8 cellular contexts compared by ENCODE assay signal in the genomic region with DNA sequence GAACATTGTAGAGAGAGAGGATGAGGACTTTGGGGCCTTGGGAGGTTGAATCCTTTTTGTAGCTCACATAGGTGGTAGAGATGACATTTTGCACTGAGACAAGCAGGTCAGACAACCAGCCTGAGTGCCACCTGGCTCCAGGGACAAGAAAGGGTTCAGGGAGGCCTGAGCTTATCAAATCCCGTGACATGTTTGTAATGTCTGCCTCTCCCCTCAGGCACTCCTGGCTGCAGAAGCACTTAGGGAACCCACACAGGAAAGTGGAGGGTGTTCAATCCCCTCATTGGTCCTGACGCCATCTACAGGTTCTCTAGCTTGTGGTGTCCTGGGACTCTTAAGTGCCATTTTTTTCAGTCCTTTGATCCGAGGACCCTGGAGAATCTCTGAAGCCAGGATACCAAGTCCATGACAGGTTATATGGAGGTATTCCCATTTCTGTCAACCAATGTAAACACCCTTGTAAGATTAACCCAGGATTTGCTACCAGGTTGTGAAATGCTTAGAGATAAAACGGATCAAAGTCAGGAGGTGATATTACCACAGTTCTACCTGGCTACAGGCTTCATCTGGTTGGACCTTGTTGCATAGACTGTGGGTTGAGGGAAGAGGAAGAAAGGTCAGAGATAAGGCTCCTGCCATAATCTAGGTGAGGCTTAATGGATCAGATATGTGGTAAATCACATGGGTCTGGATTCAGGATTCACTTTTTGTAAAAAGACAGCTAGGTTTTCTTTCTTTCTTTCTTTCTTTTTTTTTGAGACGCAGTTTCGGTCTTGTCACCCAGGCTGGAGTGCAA. TPM values are rescaled to one million over a fixed set of nuclear protein-coding genes. Genes with fewer than 3 reads are reported as not detected.
DNase-seq lines count a peak whose midpoint lies in the region; ATAC-seq, FAIRE-seq and TF ChIP-seq lines count a peak whose summit lies in the region.
"Not testable (repeated sequence)": the region's sequence is repeated elsewhere in the genome, so short reads cannot be mapped to it uniquely, and the experiment has no call there.

No MANE protein-coding gene starts in this region.

- H3K36me3 Mint-ChIP-seq in WTC11, result peaks cover 18% of the 10 kb centered on the region
- peaks cover 19% of the 10 kb centered on the region for H3K36me3 Mint-ChIP-seq in activated naive CD8-positive, alpha-beta T cell
- H3K36me3 Mint-ChIP-seq in endodermal cell (ENCODE audit: low read depth), result peaks cover 34% of the 10 kb centered on the region
- peaks cover 37% of the 10 kb centered on the region for H3K36me3 Mint-ChIP-seq in neural progenitor cell

- peaks cover 51% of the 10 kb centered on the region for H3K4me1 Mint-ChIP-seq in WTC11
- peaks cover 60% of the 10 kb centered on the region for H3K4me1 Mint-ChIP-seq in activated naive CD8-positive, alpha-beta T cell (ENCODE audit: low read depth)
- H3K4me1 Mint-ChIP-seq in endodermal cell, result peaks cover 49% of the 10 kb centered on the region
- peaks cover 20% of the 10 kb centered on the region for H3K4me1 Mint-ChIP-seq in neural progenitor cell

- peaks cover 29% of the 10 kb centered on the region for H3K9me3 ChIP-seq in A549
- H3K9me3 ChIP-seq in endodermal cell (ENCODE audit: control insufficient read depth, low read length); liver (ENCODE audit: control insufficient read depth in 4 of 4, low read length in 3 of 4); neural progenitor cell (ENCODE audit: low read depth): not testable (repeated sequence)

- DNase-seq in A549 (ENCODE audit: low read depth in 1 of 2, low spot score in 1 of 2); GM06990 (ENCODE audit: extremely low read depth, insufficient read length); LNCaP clone FGC (ENCODE audit: low read depth); WTC11 (ENCODE audit: low spot score); endodermal cell; neural progenitor cell (ENCODE audit: low spot score): not testable (repeated sequence)

- H3K4me3 Mint-ChIP-seq in WTC11 (peak overlapping the region; percentile 97), endodermal cell (peak overlapping the region; percentile 95), neural progenitor cell (peak overlapping the region; percentile 96)
- H3K4me3 Mint-ChIP-seq in activated naive CD8-positive, alpha-beta T cell, result peak overlapping the region; percentile 99

- not testable (repeated sequence) for H3K27me3 ChIP-seq in GM06990 (replicated peaks; ENCODE audit: control insufficient read depth, insufficient read depth, low read length); endodermal cell (ENCODE audit: control insufficient read depth, insufficient read depth, low read length, poor library complexity, severe bottlenecking); liver (ENCODE audit: control insufficient read depth in 4 of 4, insufficient read depth in 4 of 4, low read length in 3 of 4); neural progenitor cell

- WGBS in A549 (ENCODE audit: missing lambda C conversion rate), result over 99% methylated on average over 4 of the region's 6 CpGs
- WGBS in endodermal cell (ENCODE audit: insufficient coverage in 1 of 2, insufficient read length in 1 of 2), 2 experiments, result 90 to 94% methylated on average over 2 to 3 of the region's 6 CpGs
- WGBS in liver, result 61% methylated on average over 6 of the region's 6 CpGs

- FAIRE-seq in A549 (lab: Jason Lieb, UNC), result not testable (repeated sequence)

- H4K20me1 ChIP-seq in neural progenitor cell (ENCODE audit: low read depth), result not testable (repeated sequence)

- not testable (repeated sequence) for H3K4me1 ChIP-seq in A549; endodermal cell (ENCODE audit: control insufficient read depth, insufficient read depth, low read length); neural progenitor cell
- H3K4me1 ChIP-seq in liver (ENCODE audit: control insufficient read depth in 4 of 4, insufficient read depth in 4 of 4, low read length in 3 of 4), result peaks cover 3 to 16% (median 13%) of the 10 kb centered on the region in 4 donors

- H3K79me2 ChIP-seq in neural progenitor cell (ENCODE audit: low read depth), result peaks cover 69% of the 10 kb centered on the region

- TF ChIP-seq RAD21 in A549 (conservative IDR thresholded peaks at IDR 0.05 in 1 of 2, IDR thresholded peaks at IDR 0.05 in 1 of 2); liver (IDR thresholded peaks at IDR 0.05): not testable (repeated sequence)

- CTCF ChIA-PET in A549 (lab: Yijun Ruan, JAX), result not testable (repeated sequence)
- CTCF ChIA-PET in WTC11 (lab: Charles Lee), result interaction anchor here (0.6 kb wide), 1 partner anchor 28 kb away, joined by 4 read pairs; the partner anchor contains the start of gene ZNF587

- TF ChIP-seq EP300 in A549 (IDR thresholded peaks at IDR 0.05), result not testable (repeated sequence)

- POLR2A ChIA-PET in A549 (lab: Yijun Ruan, JAX), result not testable (repeated sequence)
- POLR2A ChIA-PET in WTC11 (lab: Charles Lee), result interaction anchor here (0.6 kb wide), 1 partner anchor 32 kb away, joined by 8 read pairs; no protein-coding TSS in a partner anchor

- not testable (repeated sequence) for H3K9me3 Mint-ChIP-seq in WTC11; activated naive CD8-positive, alpha-beta T cell (ENCODE audit: low read depth); endodermal cell; neural progenitor cell

- H3F3A ChIP-seq in neural progenitor cell (ENCODE audit: low read depth), result peaks cover 11% of the 10 kb centered on the region

- H3K4me3 ChIP-seq in A549 (peak overlapping the region; percentile 83), GM06990 (replicated peaks; ENCODE audit: low read depth, low read length) (peak overlapping the region; percentile 98; the same call in 1 of the 2 replicates), LNCaP clone FGC (ENCODE audit: low read depth, low read length) (peak overlapping the region; percentile 97), endodermal cell (ENCODE audit: low read length) (peak overlapping the region; percentile 89), liver (ENCODE audit: low read depth in 1 of 3, low read length in 3 of 3) (peak overlapping the region in 2 of 3 donors; percentile 84 to 98)
- H3K4me3 ChIP-seq in neural progenitor cell, result not testable (repeated sequence)

- TF ChIP-seq POLR2A in A549 (IDR thresholded peaks at IDR 0.05; ENCODE audit: low read length), result not testable (repeated sequence)

- H3K27ac Mint-ChIP-seq in WTC11, result peak overlapping the region; percentile 96
- peak overlapping the region; percentile 98 for H3K27ac Mint-ChIP-seq in activated naive CD8-positive, alpha-beta T cell
- H3K27ac Mint-ChIP-seq in endodermal cell, result peak overlapping the region; percentile 97
- H3K27ac Mint-ChIP-seq in neural progenitor cell, result not testable (repeated sequence)

- ATAC-seq in A549, WTC11: not testable (repeated sequence)

- H3K4me2 ChIP-seq in A549 (peak overlapping the region; percentile 94), neural progenitor cell (peak overlapping the region; percentile 94)

- H3K9ac ChIP-seq in endodermal cell (ENCODE audit: extremely low read depth, low read length, poor library complexity, severe bottlenecking), result peak overlapping the region; percentile 93
- not testable (repeated sequence) for H3K9ac ChIP-seq in liver (ENCODE audit: low read depth in 1 of 2, low read length in 2 of 2); neural progenitor cell

- not testable (repeated sequence) for TF ChIP-seq CTCF in A549 (IDR thresholded peaks at IDR 0.05); GM06990 (IDR thresholded peaks at IDR 0.05; ENCODE audit: insufficient read depth, low read length, poor library complexity, severe bottlenecking); LNCaP clone FGC (IDR thresholded peaks at IDR 0.05; ENCODE audit: control insufficient read depth, extremely low read depth, insufficient read depth); WTC11 (IDR thresholded peaks at IDR 0.05); endodermal cell (conservative IDR thresholded peaks at IDR 0.05); liver (IDR thresholded peaks at IDR 0.05; ENCODE audit: low read depth, low read length, missing input control); neural progenitor cell (IDR thresholded peaks at IDR 0.05)

- H3K36me3 ChIP-seq in GM06990 (ENCODE audit: control insufficient read depth, insufficient read depth, low read length); liver (ENCODE audit: control insufficient read depth in 4 of 4, insufficient read depth in 3 of 4, low read depth in 1 of 4, low read length in 3 of 4); neural progenitor cell: not testable (repeated sequence)
- H3K36me3 ChIP-seq in endodermal cell (ENCODE audit: control insufficient read depth, insufficient read depth, low read length), result peaks cover 31% of the 10 kb centered on the region

- H2AFZ ChIP-seq in neural progenitor cell (replicated peaks), result not testable (repeated sequence)

- not testable (repeated sequence) for H3K27me3 Mint-ChIP-seq in WTC11 (ENCODE audit: low read depth); activated naive CD8-positive, alpha-beta T cell; endodermal cell (ENCODE audit: insufficient read depth); neural progenitor cell (ENCODE audit: insufficient read depth, low read depth)

- not testable (repeated sequence) for H3K27ac ChIP-seq in A549; endodermal cell (ENCODE audit: low read depth, low read length); liver (ENCODE audit: low read depth in 1 of 2, low read length in 2 of 2); neural progenitor cell

RNA-seq across cellular contexts. Expression of gene ZNF552, which starts 6.6 kb away (rescaled TPM):
- polyA plus RNA-seq in A549 (2011; rRNA removed), result 5.7 and 5.8 TPM in 2 replicates
- polyA plus RNA-seq in A549 (2012; cell fraction: cytosol; rRNA removed), result 2.6 and 3.0 TPM in 2 replicates
- 5.6 and 7.6 TPM in 2 replicates for polyA plus RNA-seq in A549 (2012; cell fraction: nucleus; rRNA removed)
- 6.0 to 7.2 TPM (median 6.5 TPM) in 3 replicates for polyA plus RNA-seq in A549 (2017; fragmentation: RNase III; extraction: RNeasy Plus Mini Kit Qiagen cat#74134 plus additional on column Dnase treatment)
- 12.1 and 12.4 TPM in 2 replicates for polyA minus RNA-seq in A549 (2011; rRNA and poly(A)+ RNA removed)
- 9.0 to 13.1 TPM (median 9.3 TPM) in 3 replicates for total RNA-seq in WTC11 (2021)
- total RNA-seq in endodermal cell, result 10 to 100 TPM; 17.4 to 18.8 TPM
- polyA plus RNA-seq in endodermal cell (2013, experiment 1 of 2), result 4.9 TPM
- 6.5 TPM for polyA plus RNA-seq in endodermal cell (2013, experiment 2 of 2)
- total RNA-seq in liver, result 10 to 100 TPM in 1 of 2 donors, 1 to 10 TPM in 1; 5.4 to 16.1 TPM
- 1 to 10 TPM; 3.1 to 5.5 TPM for polyA plus RNA-seq in liver
- total RNA-seq in neural progenitor cell (ENCODE audit: low replicate concordance), result 5.5 and 11.3 TPM in 2 replicates

RNA-seq across cellular contexts. Expression of gene ZNF587B, which starts 8.8 kb away (rescaled TPM):
- polyA plus RNA-seq in A549 (2011; rRNA removed) (14.2 and 14.9 TPM in 2 replicates), A549 (2017; fragmentation: RNase III; extraction: RNeasy Plus Mini Kit Qiagen cat#74134 plus additional on column Dnase treatment) (13.2 to 15.8 TPM (median 14.1 TPM) in 3 replicates), liver (1 to 10 TPM; 3.0 to 3.6 TPM)
- polyA plus RNA-seq in A549 (2012; cell fraction: cytosol; rRNA removed), result 4.0 and 4.9 TPM in 2 replicates
- 5.8 and 11.6 TPM in 2 replicates for polyA plus RNA-seq in A549 (2012; cell fraction: nucleus; rRNA removed)
- polyA minus RNA-seq in A549 (2011; rRNA and poly(A)+ RNA removed), result 19.8 TPM in 2 replicates
- total RNA-seq in WTC11 (2021) (39.9 to 43.2 TPM (median 41.7 TPM) in 3 replicates), endodermal cell (10 to 100 TPM; 37.0 to 39.9 TPM), liver (10 to 100 TPM; 10.2 to 30.2 TPM), neural progenitor cell (ENCODE audit: low replicate concordance) (16.4 and 24.7 TPM in 2 replicates)
- polyA plus RNA-seq in endodermal cell (2013, experiment 1 of 2), result 9.2 TPM
- 8.9 TPM for polyA plus RNA-seq in endodermal cell (2013, experiment 2 of 2)

RNA-seq across cellular contexts. Expression of gene ZNF587, which starts 28.4 kb away (rescaled TPM):
- 12.1 and 17.2 TPM in 2 replicates for polyA plus RNA-seq in A549 (2011; rRNA removed)
- 3.6 and 4.6 TPM in 2 replicates for polyA plus RNA-seq in A549 (2012; cell fraction: cytosol; rRNA removed)
- polyA plus RNA-seq in A549 (2012; cell fraction: nucleus; rRNA removed), result 12.0 and 25.1 TPM in 2 replicates
- polyA plus RNA-seq in A549 (2017; fragmentation: RNase III; extraction: RNeasy Plus Mini Kit Qiagen cat#74134 plus additional on column Dnase treatment), result 10.2 to 11.2 TPM (median 10.7 TPM) in 3 replicates
- 23.4 and 24.0 TPM in 2 replicates for polyA minus RNA-seq in A549 (2011; rRNA and poly(A)+ RNA removed)
- 46.6 to 57.0 TPM (median 47.0 TPM) in 3 replicates for total RNA-seq in WTC11 (2021)
- 10 to 100 TPM; 64.1 to 98.1 TPM for total RNA-seq in endodermal cell
- polyA plus RNA-seq in endodermal cell (2013, experiment 1 of 2), result 24.8 TPM
- 24.7 TPM for polyA plus RNA-seq in endodermal cell (2013, experiment 2 of 2)
- 10 to 100 TPM; 15.6 to 27.8 TPM for total RNA-seq in liver
- 1 to 10 TPM; 2.7 to 2.8 TPM for polyA plus RNA-seq in liver
- 30.4 and 48.2 TPM in 2 replicates for total RNA-seq in neural progenitor cell (ENCODE audit: low replicate concordance)

RNA-seq across cellular contexts. Expression of gene ZNF586, which starts 51.8 kb away (rescaled TPM):
- polyA plus RNA-seq in A549 (2011; rRNA removed) (8.1 and 8.2 TPM in 2 replicates), A549 (2017; fragmentation: RNase III; extraction: RNeasy Plus Mini Kit Qiagen cat#74134 plus additional on column Dnase treatment) (7.1 to 8.5 TPM (median 7.3 TPM) in 3 replicates), liver (1 to 10 TPM; 2.3 to 3.1 TPM)
- 4.5 and 5.5 TPM in 2 replicates for polyA plus RNA-seq in A549 (2012; cell fraction: cytosol; rRNA removed)
- polyA plus RNA-seq in A549 (2012; cell fraction: nucleus; rRNA removed), result 4.4 and 5.9 TPM in 2 replicates
- 7.0 and 7.5 TPM in 2 replicates for polyA minus RNA-seq in A549 (2011; rRNA and poly(A)+ RNA removed)
- total RNA-seq in WTC11 (2021) (13.6 to 16.4 TPM (median 15.4 TPM) in 3 replicates), endodermal cell (10 to 100 TPM; 15.1 to 17.0 TPM), liver (10 to 100 TPM; 10.4 to 11.8 TPM), neural progenitor cell (ENCODE audit: low replicate concordance) (19.8 and 21.6 TPM in 2 replicates)
- 8.7 TPM for polyA plus RNA-seq in endodermal cell (2013, experiment 1 of 2)
- 7.6 TPM for polyA plus RNA-seq in endodermal cell (2013, experiment 2 of 2)
